16 cellular contexts compared by ENCODE assay signal in the genomic region with DNA sequence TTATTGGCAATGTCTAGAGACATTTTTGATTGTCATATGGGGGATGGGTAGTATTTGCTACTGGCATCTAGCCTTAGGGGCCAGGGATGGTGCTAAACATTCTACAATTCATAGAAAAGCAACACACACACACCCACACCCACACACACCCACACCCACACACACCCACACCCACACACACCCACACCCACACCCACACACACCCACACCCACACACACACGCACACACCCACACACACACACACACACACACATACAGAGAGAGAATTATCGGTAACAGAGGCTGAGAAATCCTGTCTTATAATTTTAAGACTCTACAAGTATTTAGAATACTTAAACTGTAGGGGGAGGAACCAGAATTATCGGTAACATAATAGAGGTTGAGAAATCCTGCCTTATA. TPM values are rescaled to one million over a fixed set of nuclear protein-coding genes. Genes with fewer than 3 reads are reported as not detected.
DNase-seq lines count a peak whose midpoint lies in the region; ATAC-seq, FAIRE-seq and TF ChIP-seq lines count a peak whose summit lies in the region.
"Had no signal": no experiment of that assay in that cellular context is flagged by ENCODE, and none has a peak within 500 bp of the region (broad histone marks: within the 10 kb centered on the region; RNA-seq: fewer than 3 reads in every experiment).

No MANE protein-coding gene starts in this region.

- H3K27ac ChIP-seq in HCT116 (ENCODE audit: low read depth, low read length) (no peak overlapping the region), hepatocyte (no peak overlapping the region)
- H3K27ac ChIP-seq: BLaER1 treated with 17β-estradiol and CSF1 and Interleukin-3, amounts not matched to agents 10 nM and 100 nM had no signal

- H3K79me2 ChIP-seq in HCT116 (ENCODE audit: insufficient read depth, low read length), result no peaks in the 10 kb centered on the region
- no peaks in the 10 kb centered on the region for H3K79me2 ChIP-seq in hepatocyte

- H2AFZ ChIP-seq in HCT116 (ENCODE audit: low read depth, low read length, poor library complexity, severe bottlenecking), result no peak overlapping the region
- no peak overlapping the region for H2AFZ ChIP-seq in hepatocyte

- TF ChIP-seq EP300 in Ishikawa (IDR thresholded peaks at IDR 0.05; ENCODE audit: borderline replicate concordance), result no peak

- WGBS in hepatocyte (ENCODE audit: low lambda C conversion rate, missing lambda C conversion rate), result 93% methylated on average over 3 of the region's 3 CpGs

- CTCF ChIA-PET in HCT116 (lab: Charles Lee), result interaction anchor here (3.3 kb wide), 1 partner anchor 135 kb away, joined by 28 read pairs; the partner anchor contains the start of gene ATP2C1

- H3K4me1 ChIP-seq in HCT116 (ENCODE audit: control insufficient read depth in 1 of 2, insufficient read depth in 2 of 2, low read length in 2 of 2) (0 out of 4 replicates have a peak, but pooled peaks cover 0 to 6% of the 10 kb centered on the region in 2 experiments), hepatocyte (ENCODE audit: insufficient read depth) (no peaks in the 10 kb centered on the region)

- H4K20me1 ChIP-seq in HCT116 (ENCODE audit: insufficient read depth) (no peaks in the 10 kb centered on the region), hepatocyte (ENCODE audit: insufficient read depth, poor library complexity, severe bottlenecking) (no peaks in the 10 kb centered on the region)
- H4K20me1 ChIP-seq: BLaER1 treated with 17β-estradiol and CSF1 and Interleukin-3, amounts not matched to agents 10 nM and 100 nM had no signal

- POLR2A ChIA-PET in HCT116 (lab: Charles Lee), result no interaction called here

- BruUV-seq in HCT116 (replicated peaks; lab: Mats Ljungman, UMichigan), result no TSS peak

- RAD21 ChIA-PET in HCT116 (lab: Charles Lee; ENCODE audit: low non-redundant PET in 1 of 2, low total read pairs in 2 of 2, uncharacterized antibody in 2 of 2, unreplicated experiment in 2 of 2), result no interaction called here

- H3K9me2 ChIP-seq in HCT116 (ENCODE audit: insufficient read depth), result no peaks in the 10 kb centered on the region
- H3K9me2 ChIP-seq in hepatocyte (replicated peaks; ENCODE audit: insufficient read depth), result no peaks in the 10 kb centered on the region

- H3K36me3 ChIP-seq in HCT116 (ENCODE audit: control insufficient read depth in 1 of 2, insufficient read depth in 2 of 2, low read length in 2 of 2) (no peaks in the 10 kb centered on the region), hepatocyte (replicated peaks; ENCODE audit: insufficient read depth, low read depth) (no peaks in the 10 kb centered on the region)
- H3K36me3 ChIP-seq: BLaER1 treated with 17β-estradiol and CSF1 and Interleukin-3, amounts not matched to agents 10 nM and 100 nM had no signal

- no peak overlapping the region for H3K4me3 ChIP-seq in HCT116 (replicated peaks in 1 of 2; ENCODE audit: low read depth in 1 of 2, low read length in 2 of 2)
- H3K4me3 ChIP-seq in hepatocyte, result no peak overlapping the region
- H3K4me3 ChIP-seq: BLaER1 treated with 17β-estradiol and CSF1 and Interleukin-3, amounts not matched to agents 10 nM and 100 nM had no signal

- H3K4me2 ChIP-seq in HCT116 (ENCODE audit: low read length) (no peak overlapping the region), hepatocyte (no peak overlapping the region)

- H3K27me3 ChIP-seq in HCT116 (ENCODE audit: insufficient read depth, low read length) (no peaks in the 10 kb centered on the region), hepatocyte (no peaks in the 10 kb centered on the region)
- H3K27me3 ChIP-seq: BLaER1 treated with 17β-estradiol and CSF1 and Interleukin-3, amounts not matched to agents 10 nM and 100 nM had no signal

- H3K9ac ChIP-seq in HCT116 (ENCODE audit: low read length), result no peak overlapping the region
- H3K9ac ChIP-seq: BLaER1 treated with 17β-estradiol and CSF1 and Interleukin-3, amounts not matched to agents 10 nM and 100 nM had no signal

- peak; percentile 38 for FAIRE-seq in GM12891 (lab: Jason Lieb, UNC)
- FAIRE-seq: H1 had no signal

- H3K9me3 ChIP-seq in HCT116 (ENCODE audit: control insufficient read depth in 1 of 2, insufficient read depth in 1 of 2, low read depth in 1 of 2, low read length in 2 of 2) (no peaks in the 10 kb centered on the region), hepatocyte (ENCODE audit: low read depth) (no peaks in the 10 kb centered on the region)
- H3K9me3 ChIP-seq: BLaER1 treated with 17β-estradiol and CSF1 and Interleukin-3, amounts not matched to agents 10 nM and 100 nM had no signal

- no peak for DNase-seq in GM12891 (ENCODE audit: insufficient read length, low spot score)
- DNase-seq in HCT116 (ENCODE audit: low read depth, low spot score), result no peak
- peak; percentile 34 to 41 for DNase-seq in erythroblast (lab: John Stamatoyannopoulos, UW)
- DNase-seq in hepatocyte (ENCODE audit: low spot score), result no peak
- no peak for DNase-seq in HT-29 (ENCODE audit: low spot score)
- DNase-seq in NCI-H510A (lab: John Stamatoyannopoulos, UW), result no peak
- DNase-seq: Calu3; CD8-positive, alpha-beta T cell; DMS79 treated with DMSO at 0.1 percent for 48 hours; GF-D8; H9; HFFc6 had no signal

- no peak for ATAC-seq in HCT116
- no peak for ATAC-seq in HG02885 (IDR thresholded peaks at IDR 0.05; ENCODE audit: poor library complexity, unreplicated experiment)
- ATAC-seq: CD8-positive, alpha-beta T cell had no signal

- TF ChIP-seq CTCF in HCT116 (IDR thresholded peaks at IDR 0.05 in 2 of 3, conservative IDR thresholded peaks at IDR 0.05 in 1 of 3; ENCODE audit: borderline replicate concordance in 1 of 3, insufficient read depth in 1 of 3, low read depth in 2 of 3, low read length in 2 of 3), result no peak
- no peak for TF ChIP-seq CTCF in hepatocyte (IDR thresholded peaks at IDR 0.05; ENCODE audit: poor library complexity)

- no peak for TF ChIP-seq RAD21 in HCT116 (IDR thresholded peaks at IDR 0.05; ENCODE audit: low read depth)
- no peak for TF ChIP-seq RAD21 in Ishikawa (IDR thresholded peaks at IDR 0.05; ENCODE audit: low read depth)

- intact Hi-C loops in HCT116 (cut with micrococcal nuclease), result no loop called here

- TF ChIP-seq POLR2A in GM12891 (IDR thresholded peaks at IDR 0.05; ENCODE audit: low read depth, low read length), result no peak
- no peak for TF ChIP-seq POLR2A in HCT116 (IDR thresholded peaks at IDR 0.05; ENCODE audit: borderline replicate concordance, extremely low read depth, insufficient read depth, insufficient read length)
- TF ChIP-seq POLR2A in erythroblast (IDR thresholded peaks at IDR 0.05; ENCODE audit: low read length), result no peak

TF ChIP-seq in GM12891, 5 proteins besides CTCF, POLR2A, EP300 and RAD21:
- no peak for TF ChIP-seq TAF1 (IDR thresholded peaks at IDR 0.05; ENCODE audit: low read depth, low read length)
- no peak for TF ChIP-seq POU2F2 (IDR thresholded peaks at IDR 0.05; ENCODE audit: low read depth, low read length)
- TF ChIP-seq SPI1 (IDR thresholded peaks at IDR 0.05; ENCODE audit: low read depth, low read length), result no peak
- no peak for TF ChIP-seq POLR2AphosphoS5 (IDR thresholded peaks at IDR 0.05; ENCODE audit: low read depth, low read length)
- TF ChIP-seq PAX5 (IDR thresholded peaks at IDR 0.05; ENCODE audit: insufficient read depth, low read length, severe bottlenecking), result no peak

TF ChIP-seq in HCT116, 20 proteins besides CTCF, POLR2A, EP300 and RAD21:
- TF ChIP-seq ZBTB33 (IDR thresholded peaks at IDR 0.05; ENCODE audit: extremely low read depth, insufficient replicate concordance, low read length) (no peak), EGR1 (IDR thresholded peaks at IDR 0.05; ENCODE audit: low read depth) (0 out of 2 replicates have a peak, but pooled peaks have one; percentile 18)

TF ChIP-seq in Ishikawa, 13 proteins besides CTCF, POLR2A, EP300 and RAD21:
- TF ChIP-seq USF1 (IDR thresholded peaks at IDR 0.05) (no peak), CEBPB (IDR thresholded peaks at IDR 0.05) (no peak), ZBTB7A (IDR thresholded peaks at IDR 0.05; ENCODE audit: low read depth) (no peak), EGR1 (IDR thresholded peaks at IDR 0.05) (0 out of 2 replicates have a peak, but pooled peaks have one; percentile 18), CREB1 (IDR thresholded peaks at IDR 0.05; ENCODE audit: low read depth) (no peak)

RNA-seq across cellular contexts. Expression of gene PIK3R4, which starts 11.1 kb away (rescaled TPM):
- polyA plus RNA-seq in GM12891 (2012; ENCODE audit: low read depth, missing spikeins), result 9.4 TPM
- total RNA-seq in HCT116 (2021; ENCODE audit: unreplicated experiment) (23.5 TPM), hepatocyte (33.3 and 34.9 TPM in 2 replicates)
- 16.4 and 17.5 TPM in 2 replicates for polyA plus RNA-seq in HCT116 (2012)
- polyA plus RNA-seq in hepatocyte, result 17.0 and 17.1 TPM in 2 replicates
- 28.7 and 37.4 TPM in 2 replicates for total RNA-seq in HT-29 (2014; rRNA removed; shearing (Covaris generic))

Comparison
In these comparisons a context has a peak if more than half of its experiments do, and no peak if none do; other contexts are left out.
1. DNase-seq: peak in erythroblast (2 of 2); none in GM12891 (single experiment), HCT116 (single experiment), hepatocyte (single experiment), HT-29 (single experiment) and NCI-H510A (single experiment).